In the genomic region with DNA sequence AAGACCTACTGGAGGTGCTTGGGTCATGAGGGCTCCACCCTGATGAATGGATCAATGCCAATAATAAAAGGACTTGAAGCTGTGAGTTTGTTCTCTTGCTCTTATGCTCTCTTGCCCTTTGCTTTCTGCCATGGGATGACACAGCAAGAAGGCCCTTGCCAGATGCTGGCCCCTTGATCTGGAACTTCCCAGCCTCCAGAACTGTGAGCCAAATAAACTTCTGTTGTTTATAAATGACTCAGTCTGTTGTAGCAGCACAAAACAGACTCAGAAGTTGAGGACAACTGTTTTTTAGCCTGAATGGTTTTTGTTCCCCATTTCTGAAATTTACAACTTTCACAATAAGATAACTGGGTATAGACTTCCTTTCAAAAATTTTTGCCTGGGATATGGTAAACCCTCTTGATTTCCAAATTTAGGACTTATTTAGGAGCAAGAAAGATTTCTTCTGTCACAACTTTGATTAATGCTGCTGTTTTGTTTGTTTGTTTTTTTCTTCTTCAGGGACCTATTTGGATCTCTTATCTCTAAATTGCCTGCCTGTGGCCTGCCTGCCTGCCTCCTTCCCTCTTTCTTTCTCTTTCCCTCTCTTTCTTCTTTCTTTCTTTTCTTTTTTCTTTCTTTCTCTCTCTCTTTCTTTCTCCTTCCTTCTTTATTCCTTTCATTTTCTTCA, we compare ENCODE assay signal across 9 cellular contexts. TPM values are rescaled to one million over a fixed set of nuclear protein-coding genes. Genes with fewer than 3 reads are reported as not detected.
DNase-seq lines count a peak whose midpoint lies in the region; ATAC-seq and TF ChIP-seq lines count a peak whose summit lies in the region.
"Had no signal": no experiment of that assay in that cellular context is flagged by ENCODE, and none has a peak within 500 bp of the region (broad histone marks: within the 10 kb centered on the region; RNA-seq: fewer than 3 reads in every experiment).

No MANE protein-coding gene starts in this region.

- no peak overlapping the region for H3K27ac ChIP-seq in osteoblast (ENCODE audit: low read depth, low read length)

- peak overlapping the region; percentile 53 for H3K27ac Mint-ChIP-seq in activated CD8-positive, alpha-beta T cell treated with anti-CD3 and anti-CD28 coated beads, Interleukin-2, amount 10 ng/mL, durations not matched to agents 7 days and 5 days
- peak overlapping the region; percentile 13 to 69 for H3K27ac Mint-ChIP-seq in natural killer cell treated with Interleukin-12 subunit alpha and Interleukin-12 subunit beta and Interleukin-15 and Interleukin-18, amount 100 ng/mL, for 72 hours
- no peak overlapping the region for H3K27ac Mint-ChIP-seq in WTC11
- no peak overlapping the region for H3K27ac Mint-ChIP-seq in effector memory CD8-positive, alpha-beta T cell

- peaks cover 10% of the 10 kb centered on the region for H3K27me3 Mint-ChIP-seq in activated CD8-positive, alpha-beta T cell treated with anti-CD3 and anti-CD28 coated beads, Interleukin-2, amount 10 ng/mL, durations not matched to agents 7 days and 5 days (ENCODE audit: low read depth)
- peaks cover 0 to 14% of the 10 kb centered on the region in 2 donors for H3K27me3 Mint-ChIP-seq in natural killer cell treated with Interleukin-12 subunit alpha and Interleukin-12 subunit beta and Interleukin-15 and Interleukin-18, amount 100 ng/mL, for 72 hours
- H3K27me3 Mint-ChIP-seq in WTC11 (ENCODE audit: low read depth): peaks cover 27% of the 10 kb centered on the region
- H3K27me3 Mint-ChIP-seq in effector memory CD8-positive, alpha-beta T cell: peaks cover 0 to 35% of the 10 kb centered on the region in 2 donors

- no peaks in the 10 kb centered on the region for H3K27me3 ChIP-seq in osteoblast (ENCODE audit: insufficient read depth, low read length)

- H3K36me3 Mint-ChIP-seq in activated CD8-positive, alpha-beta T cell treated with anti-CD3 and anti-CD28 coated beads, Interleukin-2, amount 10 ng/mL, durations not matched to agents 7 days and 5 days (ENCODE audit: low read depth): peaks cover 52% of the 10 kb centered on the region
- peaks cover 35% of the 10 kb centered on the region for H3K36me3 Mint-ChIP-seq in natural killer cell treated with Interleukin-12 subunit alpha and Interleukin-12 subunit beta and Interleukin-15 and Interleukin-18, amount 100 ng/mL, for 72 hours
- H3K36me3 Mint-ChIP-seq in WTC11: peaks cover 4% of the 10 kb centered on the region; the same call in 1 of the 2 replicates
- no peaks in the 10 kb centered on the region for H3K36me3 Mint-ChIP-seq in effector memory CD8-positive, alpha-beta T cell (ENCODE audit: insufficient read depth)

- H3K9me3 ChIP-seq in osteoblast (ENCODE audit: low read depth, low read length): no peaks in the 10 kb centered on the region

- H3K4me1 Mint-ChIP-seq in activated CD8-positive, alpha-beta T cell treated with anti-CD3 and anti-CD28 coated beads, Interleukin-2, amount 10 ng/mL, durations not matched to agents 7 days and 5 days (ENCODE audit: low read depth): peaks cover 26% of the 10 kb centered on the region
- peaks cover 17% of the 10 kb centered on the region in 2 donors for H3K4me1 Mint-ChIP-seq in natural killer cell treated with Interleukin-12 subunit alpha and Interleukin-12 subunit beta and Interleukin-15 and Interleukin-18, amount 100 ng/mL, for 72 hours (ENCODE audit: low read depth in 2 of 2)
- H3K4me1 Mint-ChIP-seq in WTC11: peaks cover 12% of the 10 kb centered on the region
- H3K4me1 Mint-ChIP-seq in effector memory CD8-positive, alpha-beta T cell (ENCODE audit: low read depth in 2 of 2): no peaks in the 10 kb centered on the region

- H4K20me1 ChIP-seq in osteoblast (ENCODE audit: insufficient read depth, low read length): no peaks in the 10 kb centered on the region

- H3K4me1 ChIP-seq in osteoblast (ENCODE audit: insufficient read depth, low read length): no peaks in the 10 kb centered on the region

- no peak overlapping the region for H2AFZ ChIP-seq in osteoblast (ENCODE audit: low read length)

- POLR2A ChIA-PET in activated CD8-positive, alpha-beta T cell treated with anti-CD3 and anti-CD28 coated beads, Interleukin-2, amount 10 ng/mL, durations not matched to agents 7 days and 5 days (lab: Charles Lee): no interaction called here
- POLR2A ChIA-PET in WTC11 (lab: Charles Lee): no interaction called here

- H3K36me3 ChIP-seq in osteoblast (ENCODE audit: insufficient read depth, low read length): no peaks in the 10 kb centered on the region

- ATAC-seq in HG02981 (IDR thresholded peaks at IDR 0.05; ENCODE audit: unreplicated experiment): peak; percentile 89
- ATAC-seq in activated CD8-positive, alpha-beta T cell treated with anti-CD3 and anti-CD28 coated beads, Interleukin-2, amount 10 ng/mL, durations not matched to agents 7 days and 5 days: no peak
- ATAC-seq in natural killer cell treated with Interleukin-12 subunit alpha and Interleukin-12 subunit beta and Interleukin-15 and Interleukin-18, amount 100 ng/mL, for 72 hours: no peak
- ATAC-seq in WTC11: no peak
- ATAC-seq in effector memory CD8-positive, alpha-beta T cell (replicated peaks): no peak
- ATAC-seq: Panc1 had no signal

- CTCF ChIA-PET in activated CD8-positive, alpha-beta T cell treated with anti-CD3 and anti-CD28 coated beads, Interleukin-2, amount 10 ng/mL, durations not matched to agents 7 days and 5 days (lab: Charles Lee): interaction anchor here (0.6 to 1.6 kb wide), 3 partner anchors 17 to 74 kb away, joined by 3 to 7 read pairs (median 3); partner anchors contain the start of gene TCTN3
- CTCF ChIA-PET in WTC11 (lab: Charles Lee): no interaction called here

- no peak overlapping the region for H3K4me2 ChIP-seq in osteoblast (ENCODE audit: insufficient read depth, low read length)

- H3K4me3 Mint-ChIP-seq in activated CD8-positive, alpha-beta T cell treated with anti-CD3 and anti-CD28 coated beads, Interleukin-2, amount 10 ng/mL, durations not matched to agents 7 days and 5 days: no peak overlapping the region
- H3K4me3 Mint-ChIP-seq in natural killer cell treated with Interleukin-12 subunit alpha and Interleukin-12 subunit beta and Interleukin-15 and Interleukin-18, amount 100 ng/mL, for 72 hours: peak overlapping the region; percentile 9
- no peak overlapping the region for H3K4me3 Mint-ChIP-seq in WTC11
- H3K4me3 Mint-ChIP-seq in effector memory CD8-positive, alpha-beta T cell: no peak overlapping the region

- H3K9me3 Mint-ChIP-seq in activated CD8-positive, alpha-beta T cell treated with anti-CD3 and anti-CD28 coated beads, Interleukin-2, amount 10 ng/mL, durations not matched to agents 7 days and 5 days (ENCODE audit: insufficient read depth): peaks cover 22% of the 10 kb centered on the region
- peaks cover 8% of the 10 kb centered on the region for H3K9me3 Mint-ChIP-seq in natural killer cell treated with Interleukin-12 subunit alpha and Interleukin-12 subunit beta and Interleukin-15 and Interleukin-18, amount 100 ng/mL, for 72 hours
- H3K9me3 Mint-ChIP-seq in WTC11: peaks cover 15% of the 10 kb centered on the region
- no peaks in the 10 kb centered on the region for H3K9me3 Mint-ChIP-seq in effector memory CD8-positive, alpha-beta T cell

- DNase-seq in activated CD8-positive, alpha-beta T cell treated with anti-CD3 and anti-CD28 coated beads, Interleukin-2, amount 10 ng/mL, durations not matched to agents 7 days and 5 days: no peak
- DNase-seq in natural killer cell treated with Interleukin-12 subunit alpha and Interleukin-12 subunit beta and Interleukin-15 and Interleukin-18, amount 100 ng/mL, for 72 hours (ENCODE audit: low spot score): no peak
- DNase-seq in WTC11 (ENCODE audit: low spot score) (no peak), NCI-H2171 treated with DMSO at 0.1 percent for 48 hours (lab: John Stamatoyannopoulos, UW) (no peak), osteoblast (ENCODE audit: insufficient read length, low spot score, missing footprints) (no peak)
- DNase-seq in effector memory CD8-positive, alpha-beta T cell: no peak

- no peaks in the 10 kb centered on the region for H3K79me2 ChIP-seq in osteoblast (ENCODE audit: insufficient read depth, low read length)

- peak; percentile 19 for TF ChIP-seq POLR2A in GM19099 (IDR thresholded peaks at IDR 0.05; ENCODE audit: extremely low read depth, insufficient read length, low read depth)

- H3K4me3 ChIP-seq in osteoblast (ENCODE audit: insufficient read depth, low read length): no peak overlapping the region

- TF ChIP-seq CTCF in WTC11 (IDR thresholded peaks at IDR 0.05) (no peak), osteoblast (IDR thresholded peaks at IDR 0.05; ENCODE audit: extremely low read depth, low read depth, low read length) (no peak)

TF ChIP-seq in WTC11, 78 proteins besides CTCF, POLR2A, EP300 and RAD21 (continues in another document):
- TF ChIP-seq NR2C2 (CRISPR knock-in tag; IDR thresholded peaks at IDR 0.05): no peak
- TF ChIP-seq, protein P1, sequence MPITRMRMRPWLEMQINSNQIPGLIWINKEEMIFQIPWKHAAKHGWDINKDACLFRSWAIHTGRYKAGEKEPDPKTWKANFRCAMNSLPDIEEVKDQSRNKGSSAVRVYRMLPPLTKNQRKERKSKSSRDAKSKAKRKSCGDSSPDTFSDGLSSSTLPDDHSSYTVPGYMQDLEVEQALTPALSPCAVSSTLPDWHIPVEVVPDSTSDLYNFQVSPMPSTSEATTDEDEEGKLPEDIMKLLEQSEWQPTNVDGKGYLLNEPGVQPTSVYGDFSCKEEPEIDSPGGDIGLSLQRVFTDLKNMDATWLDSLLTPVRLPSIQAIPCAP (CRISPR knock-in tag; IDR thresholded peaks at IDR 0.05): no peak
- TF ChIP-seq ELF4 (CRISPR knock-in tag; IDR thresholded peaks at IDR 0.05; ENCODE audit: low read depth): no peak
- no peak for TF ChIP-seq GRHL2 (CRISPR knock-in tag; IDR thresholded peaks at IDR 0.05; ENCODE audit: insufficient replicate concordance, severe bottlenecking)

RNA-seq across cellular contexts. Expression of gene ENTPD1, which starts 12.1 kb away (rescaled TPM):
- 10 to 100 TPM; 14.2 to 14.9 TPM for total RNA-seq in activated CD8-positive, alpha-beta T cell treated with anti-CD3 and anti-CD28 coated beads, Interleukin-2, amount 10 ng/mL, durations not matched to agents 7 days and 5 days
- total RNA-seq in natural killer cell treated with Interleukin-12 subunit alpha and Interleukin-12 subunit beta and Interleukin-15 and Interleukin-18, amount 100 ng/mL, for 72 hours: 100 to 1,000 TPM in 1 of 2 donors, 10 to 100 TPM in 1; 56.4 to 111 TPM
- 1.9 to 2.8 TPM (median 2.3 TPM) in 3 replicates for total RNA-seq in WTC11 (2021)
- total RNA-seq in osteoblast: 7.6 and 10.6 TPM in 2 replicates

Comparison
In these comparisons a context has a peak if more than half of its experiments do, and no peak if none do; other contexts are left out.
1. H3K27ac Mint-ChIP-seq: peak in activated CD8-positive, alpha-beta T cell treated with anti-CD3 and anti-CD28 coated beads, Interleukin-2, amount 10 ng/mL, durations not matched to agents 7 days and 5 days (single experiment) and natural killer cell treated with Interleukin-12 subunit alpha and Interleukin-12 subunit beta and Interleukin-15 and Interleukin-18, amount 100 ng/mL, for 72 hours (2 of 2); none in WTC11 (single experiment) and effector memory CD8-positive, alpha-beta T cell (0 of 2).